ENCODE assay signal across 8 cellular contexts in the genomic region with DNA sequence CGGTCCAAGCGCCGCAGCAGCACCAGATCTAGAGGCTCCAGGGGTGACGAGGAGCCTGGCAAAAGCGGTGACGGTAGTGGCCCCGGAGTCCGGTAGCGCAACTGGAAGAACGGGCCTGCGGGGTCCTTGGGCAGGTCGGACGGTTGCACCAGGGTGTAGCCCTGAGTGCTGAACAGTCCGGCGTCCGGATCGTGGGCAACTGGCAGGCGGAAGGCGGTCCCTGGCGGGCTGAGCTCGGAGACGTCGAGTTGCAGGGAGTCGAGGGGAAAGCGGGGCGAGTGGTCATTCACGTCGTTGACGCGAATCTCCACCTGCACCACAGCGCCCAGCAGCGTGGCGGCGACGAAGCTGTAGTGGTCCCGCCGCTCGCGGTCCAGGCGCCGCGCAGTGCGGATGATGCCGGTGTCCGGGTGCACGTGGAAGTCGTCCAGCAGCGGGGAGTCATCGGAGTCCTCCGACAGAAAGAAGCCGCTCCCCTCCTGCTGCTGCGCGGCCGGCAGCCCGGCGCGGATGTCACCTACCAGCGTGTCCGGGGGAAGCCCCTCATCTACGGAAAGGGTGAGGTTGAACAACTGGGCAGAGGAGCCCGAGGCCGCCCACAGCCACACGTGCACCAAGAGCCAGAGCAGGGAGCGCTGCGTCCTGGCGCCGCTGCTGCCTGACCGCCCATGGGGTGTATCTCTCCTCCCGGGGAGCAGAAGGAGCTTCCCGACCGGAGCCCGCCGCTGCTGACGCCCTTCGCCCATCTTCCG. TPM values are rescaled to one million over a fixed set of nuclear protein-coding genes. Genes with fewer than 3 reads are reported as not detected.
DNase-seq lines count a peak whose midpoint lies in the region; ATAC-seq and TF ChIP-seq lines count a peak whose summit lies in the region.

No MANE protein-coding gene starts in this region.

- H3K27me3 Mint-ChIP-seq in natural killer cell treated with Interleukin-12 subunit alpha and Interleukin-12 subunit beta and Interleukin-15 and Interleukin-18, amount 100 ng/mL, for 72 hours = peaks cover 22 to 37% of the 10 kb centered on the region in 2 donors
- peaks cover 45 to 46% of the 10 kb centered on the region in 2 donors for H3K27me3 Mint-ChIP-seq in natural killer cell (ENCODE audit: low read depth in 2 of 2)
- H3K27me3 Mint-ChIP-seq in activated T-helper 2 cell treated with anti-CD3 and anti-CD28 coated beads, Interferon-gamma antibody, Interleukin-2, Interleukin-4, amounts not matched to agents 10 μg/mL and 5 μg/mL and 100 μg/mL, durations not matched to agents 14 hours and 24 hours and 36 hours (ENCODE audit: low read depth) = peaks cover 58% of the 10 kb centered on the region

- ATAC-seq in natural killer cell treated with Interleukin-12 subunit alpha and Interleukin-12 subunit beta and Interleukin-15 and Interleukin-18, amount 100 ng/mL, for 72 hours = peak; percentile 34 to 46
- ATAC-seq in natural killer cell = no peak
- peak; percentile 59 for ATAC-seq in HG03025 (IDR thresholded peaks at IDR 0.05; ENCODE audit: low FRiP score, unreplicated experiment)

- no peaks in the 10 kb centered on the region for H3K36me3 Mint-ChIP-seq in natural killer cell treated with Interleukin-12 subunit alpha and Interleukin-12 subunit beta and Interleukin-15 and Interleukin-18, amount 100 ng/mL, for 72 hours
- H3K36me3 Mint-ChIP-seq in natural killer cell = no peaks in the 10 kb centered on the region
- no peaks in the 10 kb centered on the region for H3K36me3 Mint-ChIP-seq in activated T-helper 2 cell treated with anti-CD3 and anti-CD28 coated beads, Interferon-gamma antibody, Interleukin-2, Interleukin-4, amounts not matched to agents 10 μg/mL and 5 μg/mL and 100 μg/mL, durations not matched to agents 14 hours and 24 hours and 36 hours (ENCODE audit: low read depth)

- WGBS in stomach, 5 donors = 1 to 4% (median 2%) methylated on average over 25 to 76 of the region's 76 CpGs

- H3K9me3 Mint-ChIP-seq in natural killer cell treated with Interleukin-12 subunit alpha and Interleukin-12 subunit beta and Interleukin-15 and Interleukin-18, amount 100 ng/mL, for 72 hours = no peaks in the 10 kb centered on the region
- no peaks in the 10 kb centered on the region for H3K9me3 Mint-ChIP-seq in natural killer cell
- no peaks in the 10 kb centered on the region for H3K9me3 Mint-ChIP-seq in activated T-helper 2 cell treated with anti-CD3 and anti-CD28 coated beads, Interferon-gamma antibody, Interleukin-2, Interleukin-4, amounts not matched to agents 10 μg/mL and 5 μg/mL and 100 μg/mL, durations not matched to agents 14 hours and 24 hours and 36 hours

- no peak overlapping the region for H3K4me3 Mint-ChIP-seq in natural killer cell treated with Interleukin-12 subunit alpha and Interleukin-12 subunit beta and Interleukin-15 and Interleukin-18, amount 100 ng/mL, for 72 hours
- no peak overlapping the region for H3K4me3 Mint-ChIP-seq in natural killer cell
- H3K4me3 Mint-ChIP-seq in activated T-helper 2 cell treated with anti-CD3 and anti-CD28 coated beads, Interferon-gamma antibody, Interleukin-2, Interleukin-4, amounts not matched to agents 10 μg/mL and 5 μg/mL and 100 μg/mL, durations not matched to agents 14 hours and 24 hours and 36 hours (ENCODE audit: low read depth) = peak overlapping the region; percentile 55

- H3K4me1 Mint-ChIP-seq in natural killer cell treated with Interleukin-12 subunit alpha and Interleukin-12 subunit beta and Interleukin-15 and Interleukin-18, amount 100 ng/mL, for 72 hours (ENCODE audit: low read depth in 2 of 2) = peaks cover 3 to 4% of the 10 kb centered on the region in 2 donors
- H3K4me1 Mint-ChIP-seq in natural killer cell = no peaks in the 10 kb centered on the region
- peaks cover 12% of the 10 kb centered on the region for H3K4me1 Mint-ChIP-seq in activated T-helper 2 cell treated with anti-CD3 and anti-CD28 coated beads, Interferon-gamma antibody, Interleukin-2, Interleukin-4, amounts not matched to agents 10 μg/mL and 5 μg/mL and 100 μg/mL, durations not matched to agents 14 hours and 24 hours and 36 hours (ENCODE audit: low read depth)

- peaks cover 0 to 47% (median 34%) of the 10 kb centered on the region in 3 donors for H3K27me3 ChIP-seq in stomach

- peak overlapping the region; percentile 41 to 58 (median 46) for H3K4me3 ChIP-seq in stomach

- intact Hi-C loops in natural killer cell (cut with micrococcal nuclease) (no loop called here), stomach (cut with DNase I; ENCODE audit: low total_unique reads) (no loop called here)
- intact Hi-C loops in activated T-helper 2 cell treated with anti-CD3 and anti-CD28 coated beads, Interferon-gamma antibody, Interleukin-2, Interleukin-4, amounts not matched to agents 10 μg/mL and 5 μg/mL and 100 μg/mL, durations not matched to agents 14 hours and 24 hours and 36 hours (cut with micrococcal nuclease) = loop anchor here (2.0 kb wide), 1 partner anchor 252 kb away; a partner anchor contains a TSS

- peaks cover 14 to 34% (median 27%) of the 10 kb centered on the region in 4 donors for H3K4me1 ChIP-seq in stomach

- DNase-seq in natural killer cell treated with Interleukin-12 subunit alpha and Interleukin-12 subunit beta and Interleukin-15 and Interleukin-18, amount 100 ng/mL, for 72 hours (ENCODE audit: low spot score) = no peak
- DNase-seq in natural killer cell (no peak), islet precursor cell (peak; percentile 68), stomach (no peak), midbrain (lab: John Stamatoyannopoulos, UW) (no peak), DMS53 treated with DMSO at 0.1 percent for 48 hours (lab: John Stamatoyannopoulos, UW; ENCODE audit: unreplicated experiment) (no peak)
- no peak for DNase-seq in activated T-helper 2 cell treated with anti-CD3 and anti-CD28 coated beads, Interferon-gamma antibody, Interleukin-2, Interleukin-4, amounts not matched to agents 10 μg/mL and 5 μg/mL and 100 μg/mL, durations not matched to agents 14 hours and 24 hours and 36 hours (ENCODE audit: low spot score)

- H3K27ac Mint-ChIP-seq in natural killer cell treated with Interleukin-12 subunit alpha and Interleukin-12 subunit beta and Interleukin-15 and Interleukin-18, amount 100 ng/mL, for 72 hours = no peak overlapping the region
- H3K27ac Mint-ChIP-seq in natural killer cell = no peak overlapping the region
- no peak overlapping the region for H3K27ac Mint-ChIP-seq in activated T-helper 2 cell treated with anti-CD3 and anti-CD28 coated beads, Interferon-gamma antibody, Interleukin-2, Interleukin-4, amounts not matched to agents 10 μg/mL and 5 μg/mL and 100 μg/mL, durations not matched to agents 14 hours and 24 hours and 36 hours

- no peak for TF ChIP-seq POLR2A in stomach (IDR thresholded peaks at IDR 0.05)

- no peak for TF ChIP-seq EP300 in stomach (IDR thresholded peaks at IDR 0.05)

- TF ChIP-seq CTCF in natural killer cell (IDR thresholded peaks at IDR 0.05) = no peak
- no peak for TF ChIP-seq CTCF in stomach (IDR thresholded peaks at IDR 0.05)

- no peaks in the 10 kb centered on the region for H3K36me3 ChIP-seq in stomach

- no peaks in the 10 kb centered on the region for H3K9me3 ChIP-seq in stomach

- peak overlapping the region in 4 of 5 donors; percentile 30 to 52 (median 40) for H3K27ac ChIP-seq in stomach

RNA-seq across cellular contexts. Expression of a gene that starts 0.8 kb away (rescaled TPM):
- total RNA-seq in natural killer cell treated with Interleukin-12 subunit alpha and Interleukin-12 subunit beta and Interleukin-15 and Interleukin-18, amount 100 ng/mL, for 72 hours = not detected
- not detected for total RNA-seq in natural killer cell
- not detected in 2 replicates for total RNA-seq in activated T-helper 2 cell treated with anti-CD3 and anti-CD28 coated beads, Interferon-gamma antibody, Interleukin-2, Interleukin-4, amounts not matched to agents 10 μg/mL and 5 μg/mL and 100 μg/mL, durations not matched to agents 14 hours and 24 hours and 36 hours
- 1 to 10 TPM in 3 of 5 donors, not detected in 2; 1.8 to 9.7 (median 9.7) TPM for total RNA-seq in stomach
- polyA plus RNA-seq in stomach = 1 to 10 TPM in 1 of 3 donors, under 1 TPM in 2; 0.30 to 1.2 (median 0.31) TPM

RNA-seq across cellular contexts. Expression of a gene that starts 59.4 kb away (rescaled TPM):
- total RNA-seq in natural killer cell treated with Interleukin-12 subunit alpha and Interleukin-12 subunit beta and Interleukin-15 and Interleukin-18, amount 100 ng/mL, for 72 hours = 100 to 1,000 TPM in 1 of 2 donors, 10 to 100 TPM in 1; 84.5 to 109 TPM
- total RNA-seq in natural killer cell (10 to 100 TPM; 46.1 to 62.3 (median 54.6) TPM), stomach (10 to 100 TPM in 4 of 5 donors, 1 to 10 TPM in 1; 1.2 to 52.5 (median 45.5) TPM)
- total RNA-seq in activated T-helper 2 cell treated with anti-CD3 and anti-CD28 coated beads, Interferon-gamma antibody, Interleukin-2, Interleukin-4, amounts not matched to agents 10 μg/mL and 5 μg/mL and 100 μg/mL, durations not matched to agents 14 hours and 24 hours and 36 hours = 81.2 and 83.4 TPM in 2 replicates
- polyA plus RNA-seq in stomach = 10 to 100 TPM; 22.5 to 43.8 (median 40.9) TPM

Comparison
In these comparisons a context has a peak if more than half of its experiments do, and no peak if none do; other contexts are left out.
1. ATAC-seq: peak in natural killer cell treated with Interleukin-12 subunit alpha and Interleukin-12 subunit beta and Interleukin-15 and Interleukin-18, amount 100 ng/mL, for 72 hours (2 of 2) and HG03025 (single experiment); none in natural killer cell (0 of 3).